Comparison of ENCODE assay signal across 2 cellular contexts in genomic region chr20:44166477-44166876, GRCh38.
A peak's percentile ranks its signal among the peaks of the same experiment; 100 is the strongest.
TF ChIP-seq lines count a peak whose summit lies in the region.

No MANE protein-coding gene starts in this region.

TF ChIP-seq in IMR-90, 13 proteins besides CTCF, POLR2A, EP300 and RAD21:
- no peak for TF ChIP-seq CEBPB (IDR thresholded peaks at IDR 0.05; ENCODE audit: low read depth, low read length)
- TF ChIP-seq RCOR1 (IDR thresholded peaks at IDR 0.05; ENCODE audit: insufficient replicate concordance, low read length), result no peak
- TF ChIP-seq USF2 (IDR thresholded peaks at IDR 0.05; ENCODE audit: low read depth, low read length), result no peak
- TF ChIP-seq NFE2L2 (IDR thresholded peaks at IDR 0.05; ENCODE audit: low read depth, low read length), result no peak
- no peak for TF ChIP-seq MAFK (IDR thresholded peaks at IDR 0.05; ENCODE audit: low read depth, low read length)
- TF ChIP-seq MAZ (IDR thresholded peaks at IDR 0.05; ENCODE audit: borderline replicate concordance, low read depth, low read length), result no peak

TF ChIP-seq in GM12878, 131 proteins besides CTCF, POLR2A, EP300 and RAD21:
- TF ChIP-seq MEF2B (IDR thresholded peaks at IDR 0.05; ENCODE audit: partially characterized antibody, poor library complexity, severe bottlenecking), result peak; percentile 49
- TF ChIP-seq SKIL (IDR thresholded peaks at IDR 0.05; ENCODE audit: low read depth, poor library complexity, severe bottlenecking), result no peak
- peak; percentile 6; the same call in 1 of the 2 replicates for TF ChIP-seq PKNOX1 (IDR thresholded peaks at IDR 0.05)
